Comparison of ENCODE assay signal across 29 cellular contexts in genomic region chr13:112820318-112820717, GRCh38.
A peak's percentile ranks its signal among the peaks of the same experiment; 100 is the strongest.
DNase-seq lines count a peak whose midpoint lies in the region; ATAC-seq, FAIRE-seq and TF ChIP-seq lines count a peak whose summit lies in the region.
"Had no signal": no experiment of that assay in that cellular context is flagged by ENCODE, and none has a peak within 500 bp of the region (broad histone marks: within the 10 kb centered on the region; RNA-seq: fewer than 3 reads in every experiment).

No MANE protein-coding gene starts in this region.

- peak; percentile 38 for DNase-seq in activated CD8-positive, alpha-beta memory T cell treated with anti-CD3 and anti-CD28 coated beads, Interleukin-2, amount 10 ng/mL, durations not matched to agents 7 days and 5 days
- DNase-seq in activated CD8-positive, alpha-beta memory T cell treated with anti-CD3 and anti-CD28 coated beads, Interleukin-2, amount 50 U/mL, for 48 hours, result no peak
- DNase-seq in Peyer's patch (peak in 2 of 3 donors; percentile 2 to 22), kidney (peak; percentile 38), stomach (peak; percentile 21)
- no peak for DNase-seq in activated T-helper 1 cell treated with anti-CD3 and anti-CD28 coated beads, Interleukin-12 subunit alpha, Interleukin-12 subunit beta, Interleukin-2, Interleukin-4 antibody, amounts not matched to agents 30 ng/mL and 10 ng/mL and 1 ng/mL, durations not matched to agents 14 hours and 24 hours and 36 hours (ENCODE audit: low spot score)
- DNase-seq: Caco-2; CD8-positive, alpha-beta T cell; Kasumi-1; MV-4-11; NCI-H1105 treated with DMSO at 0.1 percent for 48 hours; NCI-H146; NCI-H1930; NCI-H2107; NCI-H524; NCI-H774; NK-92 treated with Interleukin-12 subunit alpha and Interleukin-12 subunit beta, amount 100 ng/mL, for 24 hours; PC-9; RPMI8226; SHP77 treated with DMSO at 0.1 percent for 48 hours had no signal

- peaks cover 0 to 64% (median 0%) of the 10 kb centered on the region in 3 donors for H3K36me3 ChIP-seq in Peyer's patch
- H3K36me3 ChIP-seq in kidney (ENCODE audit: control insufficient read depth in 1 of 2, insufficient read depth in 2 of 2, low read length in 2 of 2), result peaks cover 18 to 47% of the 10 kb centered on the region in 2 donors
- H3K36me3 ChIP-seq in stomach, result peaks cover 12 to 96% (median 86%) of the 10 kb centered on the region in 4 donors

- TF ChIP-seq POLR2A in Peyer's patch (IDR thresholded peaks at IDR 0.05), result no peak
- no peak for TF ChIP-seq POLR2A in stomach (IDR thresholded peaks at IDR 0.05)

- H3K4me3 Mint-ChIP-seq in activated CD8-positive, alpha-beta memory T cell treated with anti-CD3 and anti-CD28 coated beads, Interleukin-2, amount 10 ng/mL, durations not matched to agents 7 days and 5 days, result no peak overlapping the region
- no peak overlapping the region for H3K4me3 Mint-ChIP-seq in activated T-helper 1 cell treated with anti-CD3 and anti-CD28 coated beads, Interleukin-12 subunit alpha, Interleukin-12 subunit beta, Interleukin-2, Interleukin-4 antibody, amounts not matched to agents 30 ng/mL and 10 ng/mL and 1 ng/mL, durations not matched to agents 14 hours and 24 hours and 36 hours
- H3K4me3 Mint-ChIP-seq: B cell; CD8-positive, alpha-beta T cell; GM23338 had no signal

- no peak for FAIRE-seq in kidney (lab: Jason Lieb, UNC)
- FAIRE-seq: G401.6, HTR-8/SVneo, K562 had no signal

- TF ChIP-seq CTCF in Peyer's patch (IDR thresholded peaks at IDR 0.05) (no peak), kidney (IDR thresholded peaks at IDR 0.05; ENCODE audit: borderline replicate concordance, extremely low read depth, insufficient read depth) (no peak), stomach (IDR thresholded peaks at IDR 0.05) (no peak)

- intact Hi-C loops in kidney (cut with DNase I) (no loop called here), stomach (cut with DNase I; ENCODE audit: low total_unique reads) (no loop called here)
- intact Hi-C loops in activated T-helper 1 cell treated with anti-CD3 and anti-CD28 coated beads, Interleukin-12 subunit alpha, Interleukin-12 subunit beta, Interleukin-2, Interleukin-4 antibody, amounts not matched to agents 30 ng/mL and 10 ng/mL and 1 ng/mL, durations not matched to agents 14 hours and 24 hours and 36 hours (cut with micrococcal nuclease), result no loop called here

- H3K4me1 Mint-ChIP-seq in activated CD8-positive, alpha-beta memory T cell treated with anti-CD3 and anti-CD28 coated beads, Interleukin-2, amount 10 ng/mL, durations not matched to agents 7 days and 5 days, result no peaks in the 10 kb centered on the region
- peaks cover 6% of the 10 kb centered on the region for H3K4me1 Mint-ChIP-seq in activated T-helper 1 cell treated with anti-CD3 and anti-CD28 coated beads, Interleukin-12 subunit alpha, Interleukin-12 subunit beta, Interleukin-2, Interleukin-4 antibody, amounts not matched to agents 30 ng/mL and 10 ng/mL and 1 ng/mL, durations not matched to agents 14 hours and 24 hours and 36 hours (ENCODE audit: low read depth)
- H3K4me1 Mint-ChIP-seq: B cell, GM23338 had no signal

- H3K27ac Mint-ChIP-seq in activated CD8-positive, alpha-beta memory T cell treated with anti-CD3 and anti-CD28 coated beads, Interleukin-2, amount 10 ng/mL, durations not matched to agents 7 days and 5 days, result no peak overlapping the region
- H3K27ac Mint-ChIP-seq in activated T-helper 1 cell treated with anti-CD3 and anti-CD28 coated beads, Interleukin-12 subunit alpha, Interleukin-12 subunit beta, Interleukin-2, Interleukin-4 antibody, amounts not matched to agents 30 ng/mL and 10 ng/mL and 1 ng/mL, durations not matched to agents 14 hours and 24 hours and 36 hours, result no peak overlapping the region
- H3K27ac Mint-ChIP-seq: B cell; CD8-positive, alpha-beta T cell; GM23338 had no signal

- no peaks in the 10 kb centered on the region for H3K27me3 ChIP-seq in Peyer's patch
- no peaks in the 10 kb centered on the region for H3K27me3 ChIP-seq in stomach

- no peaks in the 10 kb centered on the region for H3K4me1 ChIP-seq in Peyer's patch
- H3K4me1 ChIP-seq in kidney (ENCODE audit: control insufficient read depth in 1 of 2, insufficient read depth in 1 of 2, low read depth in 1 of 2, low read length in 2 of 2), result no peaks in the 10 kb centered on the region
- no peaks in the 10 kb centered on the region for H3K4me1 ChIP-seq in stomach
- H3K4me1 ChIP-seq: Caco-2, HAP-1 had no signal

- peaks cover 30% of the 10 kb centered on the region for H3K36me3 Mint-ChIP-seq in activated CD8-positive, alpha-beta memory T cell treated with anti-CD3 and anti-CD28 coated beads, Interleukin-2, amount 10 ng/mL, durations not matched to agents 7 days and 5 days
- H3K36me3 Mint-ChIP-seq in activated T-helper 1 cell treated with anti-CD3 and anti-CD28 coated beads, Interleukin-12 subunit alpha, Interleukin-12 subunit beta, Interleukin-2, Interleukin-4 antibody, amounts not matched to agents 30 ng/mL and 10 ng/mL and 1 ng/mL, durations not matched to agents 14 hours and 24 hours and 36 hours (ENCODE audit: low read depth), result peaks cover 55% of the 10 kb centered on the region

- no peaks in the 10 kb centered on the region for H3K27me3 Mint-ChIP-seq in activated CD8-positive, alpha-beta memory T cell treated with anti-CD3 and anti-CD28 coated beads, Interleukin-2, amount 10 ng/mL, durations not matched to agents 7 days and 5 days
- no peaks in the 10 kb centered on the region for H3K27me3 Mint-ChIP-seq in activated T-helper 1 cell treated with anti-CD3 and anti-CD28 coated beads, Interleukin-12 subunit alpha, Interleukin-12 subunit beta, Interleukin-2, Interleukin-4 antibody, amounts not matched to agents 30 ng/mL and 10 ng/mL and 1 ng/mL, durations not matched to agents 14 hours and 24 hours and 36 hours (ENCODE audit: insufficient read depth)
- H3K27me3 Mint-ChIP-seq: B cell had no signal

- WGBS in stomach, 5 donors, result 94 to 99% (median 96%) methylated on average over 5 to 11 of the region's 11 CpGs

- ATAC-seq in activated CD8-positive, alpha-beta memory T cell treated with anti-CD3 and anti-CD28 coated beads, Interleukin-2, amount 10 ng/mL, durations not matched to agents 7 days and 5 days, result no peak
- no peak for ATAC-seq in GM18873 (IDR thresholded peaks at IDR 0.05; ENCODE audit: low FRiP score, unreplicated experiment)
- ATAC-seq: CD8-positive, alpha-beta T cell; GM23338; K562 had no signal

- TF ChIP-seq EP300 in stomach (IDR thresholded peaks at IDR 0.05), result no peak

- H3K9me3 ChIP-seq in Peyer's patch (no peaks in the 10 kb centered on the region), kidney (ENCODE audit: control insufficient read depth in 1 of 2, low read length in 2 of 2) (no peaks in the 10 kb centered on the region), stomach (no peaks in the 10 kb centered on the region)
- H3K9me3 ChIP-seq: Caco-2, HAP-1 had no signal

- H3K27ac ChIP-seq in Peyer's patch (no peak overlapping the region), kidney (ENCODE audit: low read depth in 2 of 2, low read length in 2 of 2) (no peak overlapping the region), stomach (no peak overlapping the region)
- H3K27ac ChIP-seq: 22Rv1, C4-2B, PC-9 had no signal

- CTCF ChIA-PET in activated CD8-positive, alpha-beta memory T cell treated with anti-CD3 and anti-CD28 coated beads, Interleukin-2, amount 10 ng/mL, durations not matched to agents 7 days and 5 days (lab: Charles Lee), result no interaction called here

- no peak overlapping the region for H3K9ac ChIP-seq in kidney (ENCODE audit: low read length in 2 of 2)

- no peaks in the 10 kb centered on the region for H3K9me3 Mint-ChIP-seq in activated CD8-positive, alpha-beta memory T cell treated with anti-CD3 and anti-CD28 coated beads, Interleukin-2, amount 10 ng/mL, durations not matched to agents 7 days and 5 days (ENCODE audit: low read depth)
- H3K9me3 Mint-ChIP-seq in activated T-helper 1 cell treated with anti-CD3 and anti-CD28 coated beads, Interleukin-12 subunit alpha, Interleukin-12 subunit beta, Interleukin-2, Interleukin-4 antibody, amounts not matched to agents 30 ng/mL and 10 ng/mL and 1 ng/mL, durations not matched to agents 14 hours and 24 hours and 36 hours, result no peaks in the 10 kb centered on the region
- H3K9me3 Mint-ChIP-seq: CD8-positive, alpha-beta T cell had no signal

- no peak overlapping the region for H3K4me3 ChIP-seq in Peyer's patch
- H3K4me3 ChIP-seq in kidney (ENCODE audit: low read length in 2 of 2), result no peak overlapping the region
- H3K4me3 ChIP-seq in stomach, result no peak overlapping the region
- H3K4me3 ChIP-seq: GM23338, HAP-1, K562, PC-9 had no signal

Comparison
In these comparisons a context has a peak if more than half of its experiments do, and no peak if none do; other contexts are left out.
1. DNase-seq: peak in activated CD8-positive, alpha-beta memory T cell treated with anti-CD3 and anti-CD28 coated beads, Interleukin-2, amount 10 ng/mL, durations not matched to agents 7 days and 5 days (single experiment), Peyer's patch (2 of 3), kidney (single experiment) and stomach (single experiment); none in activated CD8-positive, alpha-beta memory T cell treated with anti-CD3 and anti-CD28 coated beads, Interleukin-2, amount 50 U/mL, for 48 hours (single experiment) and activated T-helper 1 cell treated with anti-CD3 and anti-CD28 coated beads, Interleukin-12 subunit alpha, Interleukin-12 subunit beta, Interleukin-2, Interleukin-4 antibody, amounts not matched to agents 30 ng/mL and 10 ng/mL and 1 ng/mL, durations not matched to agents 14 hours and 24 hours and 36 hours (single experiment).